Comparison of ENCODE assay signal across 2 cellular contexts in genomic region chr11:64697663-64698375, GRCh38.
TF ChIP-seq lines count a peak whose summit lies in the region.

No MANE protein-coding gene starts in this region.

TF ChIP-seq in GM12878, 131 proteins besides CTCF, POLR2A, EP300 and RAD21:
- TF ChIP-seq TCF3 (IDR thresholded peaks at IDR 0.05; ENCODE audit: borderline replicate concordance, insufficient read depth, low read depth, low read length), result 0 out of 2 replicates have a peak, but pooled peaks have one; percentile 4
- no peak for TF ChIP-seq SRF (IDR thresholded peaks at IDR 0.05; ENCODE audit: low read depth in 2 of 2, low read length in 2 of 2)
- no peak for TF ChIP-seq MEF2A (IDR thresholded peaks at IDR 0.05; ENCODE audit: insufficient read depth, low read depth, low read length)
- peak; percentile 36 for TF ChIP-seq PBX3 (IDR thresholded peaks at IDR 0.05; ENCODE audit: insufficient replicate concordance, low read depth, low read length)
- TF ChIP-seq, protein P1, sequence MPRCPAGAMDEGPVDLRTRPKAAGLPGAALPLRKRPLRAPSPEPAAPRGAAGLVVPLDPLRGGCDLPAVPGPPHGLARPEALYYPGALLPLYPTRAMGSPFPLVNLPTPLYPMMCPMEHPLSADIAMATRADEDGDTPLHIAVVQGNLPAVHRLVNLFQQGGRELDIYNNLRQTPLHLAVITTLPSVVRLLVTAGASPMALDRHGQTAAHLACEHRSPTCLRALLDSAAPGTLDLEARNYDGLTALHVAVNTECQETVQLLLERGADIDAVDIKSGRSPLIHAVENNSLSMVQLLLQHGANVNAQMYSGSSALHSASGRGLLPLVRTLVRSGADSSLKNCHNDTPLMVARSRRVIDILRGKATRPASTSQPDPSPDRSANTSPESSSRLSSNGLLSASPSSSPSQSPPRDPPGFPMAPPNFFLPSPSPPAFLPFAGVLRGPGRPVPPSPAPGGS (IDR thresholded peaks at IDR 0.05; ENCODE audit: borderline replicate concordance, insufficient read depth, low read depth, low read length, poor library complexity, severe bottlenecking), result peak; percentile 83
- no peak for TF ChIP-seq CREB1 (IDR thresholded peaks at IDR 0.05; ENCODE audit: low read depth)

TF ChIP-seq in H1, 55 proteins besides CTCF, POLR2A, EP300 and RAD21:
- TF ChIP-seq GABPA (IDR thresholded peaks at IDR 0.05; ENCODE audit: borderline replicate concordance, insufficient read depth, low read length), result no peak
- TF ChIP-seq SP4 (IDR thresholded peaks at IDR 0.05; ENCODE audit: low read length), result no peak
- no peak for TF ChIP-seq TAF7 (optimal IDR thresholded peaks at IDR 0.05; ENCODE audit: borderline replicate concordance, low read depth, low read length)
- no peak for TF ChIP-seq NANOG (IDR thresholded peaks at IDR 0.05; ENCODE audit: insufficient read depth, low read depth, low read length, poor library complexity, severe bottlenecking)
- TF ChIP-seq CREB1 (IDR thresholded peaks at IDR 0.05), result no peak
- no peak for TF ChIP-seq KDM5A (IDR thresholded peaks at IDR 0.05; ENCODE audit: low read length)
- TF ChIP-seq CBX8 (IDR thresholded peaks at IDR 0.05; ENCODE audit: borderline replicate concordance, low read depth, low read length), result no peak
- no peak for TF ChIP-seq CHD2 (IDR thresholded peaks at IDR 0.05; ENCODE audit: low read length)
- no peak for TF ChIP-seq CBX5 (IDR thresholded peaks at IDR 0.05; ENCODE audit: low read depth, low read length)
- no peak for TF ChIP-seq BACH1 (IDR thresholded peaks at IDR 0.05; ENCODE audit: low read length)
- TF ChIP-seq, protein P2, sequence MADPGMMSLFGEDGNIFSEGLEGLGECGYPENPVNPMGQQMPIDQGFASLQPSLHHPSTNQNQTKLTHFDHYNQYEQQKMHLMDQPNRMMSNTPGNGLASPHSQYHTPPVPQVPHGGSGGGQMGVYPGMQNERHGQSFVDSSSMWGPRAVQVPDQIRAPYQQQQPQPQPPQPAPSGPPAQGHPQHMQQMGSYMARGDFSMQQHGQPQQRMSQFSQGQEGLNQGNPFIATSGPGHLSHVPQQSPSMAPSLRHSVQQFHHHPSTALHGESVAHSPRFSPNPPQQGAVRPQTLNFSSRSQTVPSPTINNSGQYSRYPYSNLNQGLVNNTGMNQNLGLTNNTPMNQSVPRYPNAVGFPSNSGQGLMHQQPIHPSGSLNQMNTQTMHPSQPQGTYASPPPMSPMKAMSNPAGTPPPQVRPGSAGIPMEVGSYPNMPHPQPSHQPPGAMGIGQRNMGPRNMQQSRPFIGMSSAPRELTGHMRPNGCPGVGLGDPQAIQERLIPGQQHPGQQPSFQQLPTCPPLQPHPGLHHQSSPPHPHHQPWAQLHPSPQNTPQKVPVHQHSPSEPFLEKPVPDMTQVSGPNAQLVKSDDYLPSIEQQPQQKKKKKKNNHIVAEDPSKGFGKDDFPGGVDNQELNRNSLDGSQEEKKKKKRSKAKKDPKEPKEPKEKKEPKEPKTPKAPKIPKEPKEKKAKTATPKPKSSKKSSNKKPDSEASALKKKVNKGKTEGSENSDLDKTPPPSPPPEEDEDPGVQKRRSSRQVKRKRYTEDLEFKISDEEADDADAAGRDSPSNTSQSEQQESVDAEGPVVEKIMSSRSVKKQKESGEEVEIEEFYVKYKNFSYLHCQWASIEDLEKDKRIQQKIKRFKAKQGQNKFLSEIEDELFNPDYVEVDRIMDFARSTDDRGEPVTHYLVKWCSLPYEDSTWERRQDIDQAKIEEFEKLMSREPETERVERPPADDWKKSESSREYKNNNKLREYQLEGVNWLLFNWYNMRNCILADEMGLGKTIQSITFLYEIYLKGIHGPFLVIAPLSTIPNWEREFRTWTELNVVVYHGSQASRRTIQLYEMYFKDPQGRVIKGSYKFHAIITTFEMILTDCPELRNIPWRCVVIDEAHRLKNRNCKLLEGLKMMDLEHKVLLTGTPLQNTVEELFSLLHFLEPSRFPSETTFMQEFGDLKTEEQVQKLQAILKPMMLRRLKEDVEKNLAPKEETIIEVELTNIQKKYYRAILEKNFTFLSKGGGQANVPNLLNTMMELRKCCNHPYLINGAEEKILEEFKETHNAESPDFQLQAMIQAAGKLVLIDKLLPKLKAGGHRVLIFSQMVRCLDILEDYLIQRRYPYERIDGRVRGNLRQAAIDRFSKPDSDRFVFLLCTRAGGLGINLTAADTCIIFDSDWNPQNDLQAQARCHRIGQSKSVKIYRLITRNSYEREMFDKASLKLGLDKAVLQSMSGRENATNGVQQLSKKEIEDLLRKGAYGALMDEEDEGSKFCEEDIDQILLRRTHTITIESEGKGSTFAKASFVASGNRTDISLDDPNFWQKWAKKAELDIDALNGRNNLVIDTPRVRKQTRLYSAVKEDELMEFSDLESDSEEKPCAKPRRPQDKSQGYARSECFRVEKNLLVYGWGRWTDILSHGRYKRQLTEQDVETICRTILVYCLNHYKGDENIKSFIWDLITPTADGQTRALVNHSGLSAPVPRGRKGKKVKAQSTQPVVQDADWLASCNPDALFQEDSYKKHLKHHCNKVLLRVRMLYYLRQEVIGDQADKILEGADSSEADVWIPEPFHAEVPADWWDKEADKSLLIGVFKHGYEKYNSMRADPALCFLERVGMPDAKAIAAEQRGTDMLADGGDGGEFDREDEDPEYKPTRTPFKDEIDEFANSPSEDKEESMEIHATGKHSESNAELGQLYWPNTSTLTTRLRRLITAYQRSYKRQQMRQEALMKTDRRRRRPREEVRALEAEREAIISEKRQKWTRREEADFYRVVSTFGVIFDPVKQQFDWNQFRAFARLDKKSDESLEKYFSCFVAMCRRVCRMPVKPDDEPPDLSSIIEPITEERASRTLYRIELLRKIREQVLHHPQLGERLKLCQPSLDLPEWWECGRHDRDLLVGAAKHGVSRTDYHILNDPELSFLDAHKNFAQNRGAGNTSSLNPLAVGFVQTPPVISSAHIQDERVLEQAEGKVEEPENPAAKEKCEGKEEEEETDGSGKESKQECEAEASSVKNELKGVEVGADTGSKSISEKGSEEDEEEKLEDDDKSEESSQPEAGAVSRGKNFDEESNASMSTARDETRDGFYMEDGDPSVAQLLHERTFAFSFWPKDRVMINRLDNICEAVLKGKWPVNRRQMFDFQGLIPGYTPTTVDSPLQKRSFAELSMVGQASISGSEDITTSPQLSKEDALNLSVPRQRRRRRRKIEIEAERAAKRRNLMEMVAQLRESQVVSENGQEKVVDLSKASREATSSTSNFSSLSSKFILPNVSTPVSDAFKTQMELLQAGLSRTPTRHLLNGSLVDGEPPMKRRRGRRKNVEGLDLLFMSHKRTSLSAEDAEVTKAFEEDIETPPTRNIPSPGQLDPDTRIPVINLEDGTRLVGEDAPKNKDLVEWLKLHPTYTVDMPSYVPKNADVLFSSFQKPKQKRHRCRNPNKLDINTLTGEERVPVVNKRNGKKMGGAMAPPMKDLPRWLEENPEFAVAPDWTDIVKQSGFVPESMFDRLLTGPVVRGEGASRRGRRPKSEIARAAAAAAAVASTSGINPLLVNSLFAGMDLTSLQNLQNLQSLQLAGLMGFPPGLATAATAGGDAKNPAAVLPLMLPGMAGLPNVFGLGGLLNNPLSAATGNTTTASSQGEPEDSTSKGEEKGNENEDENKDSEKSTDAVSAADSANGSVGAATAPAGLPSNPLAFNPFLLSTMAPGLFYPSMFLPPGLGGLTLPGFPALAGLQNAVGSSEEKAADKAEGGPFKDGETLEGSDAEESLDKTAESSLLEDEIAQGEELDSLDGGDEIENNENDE (IDR thresholded peaks at IDR 0.05; ENCODE audit: insufficient replicate concordance, low read length), result no peak
- no peak for TF ChIP-seq SIRT6 (IDR thresholded peaks at IDR 0.05; ENCODE audit: low read length)
- TF ChIP-seq SIN3A (conservative IDR thresholded peaks at IDR 0.05 in 1 of 2, IDR thresholded peaks at IDR 0.05 in 1 of 2; ENCODE audit: low read depth in 1 of 2, low read length in 2 of 2), result no peak
- no peak for TF ChIP-seq SUZ12 (IDR thresholded peaks at IDR 0.05; ENCODE audit: low read length)
- TF ChIP-seq PHF8 (conservative IDR thresholded peaks at IDR 0.05; ENCODE audit: low read depth, low read length), result no peak
- TF ChIP-seq CTBP2 (IDR thresholded peaks at IDR 0.05; ENCODE audit: borderline replicate concordance, insufficient read depth, insufficient read length, low read length), result no peak
- no peak for TF ChIP-seq BCL11A (IDR thresholded peaks at IDR 0.05; ENCODE audit: low read depth in 2 of 2, low read length in 2 of 2)
